Comparison of ENCODE assay signal across 20 cellular contexts in the genomic region with DNA sequence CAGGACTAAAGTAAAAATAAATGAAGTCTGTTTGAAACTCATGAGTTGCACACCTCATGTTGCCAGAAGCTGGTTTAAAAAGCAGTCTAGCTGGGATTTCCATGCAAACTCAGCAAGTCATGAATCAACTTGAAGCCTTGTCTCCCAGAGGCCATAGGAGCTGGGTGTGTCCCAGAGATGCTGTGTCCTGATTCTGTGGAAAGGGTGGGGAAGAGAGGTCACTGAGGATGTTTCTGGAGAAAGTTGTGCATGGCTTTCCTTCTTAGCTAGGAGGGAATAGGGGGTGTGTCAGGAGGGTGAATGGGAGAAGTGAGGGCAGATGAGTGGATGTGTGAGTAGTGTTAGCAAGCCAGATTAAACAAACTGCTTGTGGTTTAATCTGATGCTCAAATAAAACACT.
"Had no signal": no experiment of that assay in that cellular context is flagged by ENCODE, and none has a peak within 500 bp of the region (broad histone marks: within the 10 kb centered on the region; RNA-seq: fewer than 3 reads in every experiment).

No MANE protein-coding gene starts in this region.

- DNase-seq: activated CD4-positive, alpha-beta T cell treated with anti-CD3 and anti-CD28 coated beads, Interleukin-2, amount 50 U/mL, for 1 hour; activated CD8-positive, alpha-beta memory T cell treated with anti-CD3 and anti-CD28 coated beads, Interleukin-2, amount 50 U/mL, for 4 hours; activated effector memory CD4-positive, alpha-beta T cell treated with Interleukin-2 at 50 U/mL for 16 hours; activated naive CD4-positive, alpha-beta T cell treated with anti-CD3 and anti-CD28 coated beads, Interleukin-2, amount 10 ng/mL, durations not matched to agents 7 days and 5 days; activated T-cell treated with anti-CD3 and anti-CD28 coated beads, Interleukin-2, amount 50 U/mL, for 4 hours; aorta; gastrocnemius medialis; head of caudate nucleus; kidney; SK-N-SH; stimulated activated CD4-positive, alpha-beta T cell treated with anti-CD3 and anti-CD28 coated beads, Interleukin-12 subunit alpha, Interleukin-12 subunit beta, amount 100 ng/mL, for 4 hours; stimulated activated CD4-positive, alpha-beta T cell treated with anti-CD3 and anti-CD28 coated beads, Interleukin-1b, Interleukin-23, amount 100 ng/mL, for 48 hours; stimulated activated CD8-positive, alpha-beta memory T cell treated with anti-CD3 and anti-CD28 coated beads, Interleukin-4, amount 100 ng/mL, for 48 hours; stimulated activated naive CD4-positive, alpha-beta T cell treated with Interleukin-2 at 50 U/mL for 16 hours; substantia nigra; T-cell; T-helper 9 cell had no signal

- H3K9me3 ChIP-seq: gastrocnemius medialis, SK-N-SH, tibial nerve, vagina had no signal

- H3K9me2 ChIP-seq: SK-N-SH had no signal

- FAIRE-seq: kidney had no signal

- H3K4me1 ChIP-seq: gastrocnemius medialis, tibial nerve had no signal

- H3K36me3 ChIP-seq: gastrocnemius medialis, vagina had no signal

- H3K27me3 ChIP-seq: gastrocnemius medialis, tibial nerve, vagina had no signal

- H3K4me2 ChIP-seq: SK-N-SH had no signal

- H3K4me3 ChIP-seq: gastrocnemius medialis, lung, tibial nerve, vagina had no signal

- H3K27ac ChIP-seq: gastrocnemius medialis, tibial nerve, vagina had no signal

- H3K9ac ChIP-seq: SK-N-SH had no signal
